ENCODE assay signal across 24 cellular contexts in genomic region chr10:612696-613095, GRCh38.
DNase-seq lines count a peak whose midpoint lies in the region; ATAC-seq, FAIRE-seq and TF ChIP-seq lines count a peak whose summit lies in the region.
"Had no signal": no experiment of that assay in that cellular context is flagged by ENCODE, and none has a peak within 500 bp of the region (broad histone marks: within the 10 kb centered on the region; RNA-seq: fewer than 3 reads in every experiment).

No MANE protein-coding gene starts in this region.

- no peak overlapping the region for H3K9ac ChIP-seq in H1 (replicated peaks in 1 of 4; ENCODE audit: extremely low read depth in 1 of 4, low read depth in 3 of 4, low read length in 3 of 4)

- DNase-seq in Right ventricle myocardium inferior (ENCODE audit: missing footprints): peak; percentile 5
- no peak for DNase-seq in left ventricle myocardium superior
- DNase-seq in H1 (ENCODE audit: low read depth in 1 of 2, low spot score in 2 of 2): no peak
- DNase-seq in pancreas: peak in 2 of 6 donors; percentile 14 to 38
- no peak for DNase-seq in transverse colon
- no peak for DNase-seq in omental fat pad (ENCODE audit: low spot score)
- DNase-seq in activated naive CD4-positive, alpha-beta T cell treated with anti-CD3 and anti-CD28 coated beads for 36 hours: no peak
- DNase-seq: activated B cell treated with CpG ODN at 0.5 μM for 24 hours; activated naive CD4-positive, alpha-beta T cell treated with anti-CD3 and anti-CD28 coated beads, Interleukin-2, amount 50 U/mL, for 16 hours; activated T-cell treated with anti-CD3 and anti-CD28 coated beads, Interleukin-2, amount 50 U/mL, for 48 hours; GF-D8; Kasumi-1; NCI-H1092 treated with DMSO at 0.1 percent for 48 hours; NCI-H2107; retina; SHP77 treated with DMSO at 0.1 percent for 48 hours had no signal

- 0 out of 2 replicates have a peak overlapping the region, but pooled peaks have one; percentile 11 for H2BK12ac ChIP-seq in H1 (ENCODE audit: low read depth, low read length)

- H3K27ac Mint-ChIP-seq in activated naive CD4-positive, alpha-beta T cell treated with anti-CD3 and anti-CD28 coated beads for 36 hours: no peak overlapping the region
- H3K27ac Mint-ChIP-seq: activated B cell treated with CpG ODN at 0.5 μM for 24 hours; natural killer cell treated with Interleukin-12 subunit alpha and Interleukin-12 subunit beta and Interleukin-15 and Interleukin-18, amount 100 ng/mL, for 72 hours; stimulated activated effector memory CD8-positive, alpha-beta T cell treated with anti-CD3 and anti-CD28 coated beads, Interleukin-12 subunit alpha, Interleukin-12 subunit beta, amount 100 ng/mL, for 72 hours had no signal

- no peaks in the 10 kb centered on the region for H3K27me3 Mint-ChIP-seq in activated naive CD4-positive, alpha-beta T cell treated with anti-CD3 and anti-CD28 coated beads for 36 hours (ENCODE audit: low read depth)

- intact Hi-C loops in Right ventricle myocardium inferior (cut with DNase I) (loop anchor here (5.0 kb wide), 1 partner anchor 75 kb away; the partner anchor contains the start of gene DIP2C), left ventricle myocardium superior (cut with micrococcal nuclease) (no loop called here), pancreas (cut with DNase I) (no loop called here), transverse colon (cut with DNase I; ENCODE audit: low total_unique reads) (no loop called here)
- intact Hi-C loops in activated naive CD4-positive, alpha-beta T cell treated with anti-CD3 and anti-CD28 coated beads for 36 hours (cut with micrococcal nuclease): no loop called here

- TF ChIP-seq CTCF in H1 (IDR thresholded peaks at IDR 0.05; ENCODE audit: control extremely low read depth in 1 of 3, insufficient read depth in 1 of 3, low read depth in 1 of 3, low read length in 3 of 3) (no peak), pancreas (IDR thresholded peaks at IDR 0.05) (no peak), transverse colon (IDR thresholded peaks at IDR 0.05) (no peak), omental fat pad (IDR thresholded peaks at IDR 0.05) (no peak)

- H3K23ac ChIP-seq in H1 (ENCODE audit: insufficient read length): no peak overlapping the region

- no peak overlapping the region for H2AK5ac ChIP-seq in H1 (ENCODE audit: low read depth, low read length)

- H3K27ac ChIP-seq in H1 (ENCODE audit: low read depth, low read length): no peak overlapping the region
- H3K27ac ChIP-seq in pancreas: peak overlapping the region; percentile 37 to 75 (median 70)
- H3K27ac ChIP-seq in transverse colon: peak overlapping the region; percentile 39 to 76 (median 70)
- H3K27ac ChIP-seq: A549 had no signal

- no peak overlapping the region for H3K4me2 ChIP-seq in H1 (ENCODE audit: insufficient read depth in 1 of 2, low read depth in 2 of 2, low read length in 2 of 2)
- H3K4me2 ChIP-seq: A549 had no signal

- peaks cover 3% of the 10 kb centered on the region for H3K9me3 Mint-ChIP-seq in activated naive CD4-positive, alpha-beta T cell treated with anti-CD3 and anti-CD28 coated beads for 36 hours
- H3K9me3 Mint-ChIP-seq: activated B cell treated with CpG ODN at 0.5 μM for 24 hours; natural killer cell treated with Interleukin-12 subunit alpha and Interleukin-12 subunit beta and Interleukin-15 and Interleukin-18, amount 100 ng/mL, for 72 hours had no signal

- peaks cover 14% of the 10 kb centered on the region for H3K4me1 Mint-ChIP-seq in activated naive CD4-positive, alpha-beta T cell treated with anti-CD3 and anti-CD28 coated beads for 36 hours (ENCODE audit: low read depth)
- H3K4me1 Mint-ChIP-seq: activated B cell treated with CpG ODN at 0.5 μM for 24 hours had no signal

- POLR2A ChIA-PET in H1 (lab: Charles Lee; ENCODE audit: partially characterized antibody): interaction anchor here (1.3 to 1.7 kb wide), 2 partner anchors 12 to 13 kb away, joined by 5 to 6 read pairs; no protein-coding TSS in a partner anchor

- H3K14ac ChIP-seq in H1 (ENCODE audit: insufficient read length): no peak overlapping the region

- H4K8ac ChIP-seq in H1 (ENCODE audit: extremely low read depth, insufficient read depth, low read length): no peak overlapping the region

- H4K91ac ChIP-seq in H1 (replicated peaks; ENCODE audit: insufficient read length, low read length): no peak overlapping the region

- no peak overlapping the region for H3K56ac ChIP-seq in H1 (replicated peaks; ENCODE audit: insufficient read length, low read depth, low read length)

- H3K79me2 ChIP-seq in H1 (ENCODE audit: control insufficient read depth in 1 of 2, insufficient read depth in 2 of 2, low read length in 2 of 2): peaks cover 0 to 9% of the 10 kb centered on the region in 2 experiments; a peak in 1 of 4 replicates

- no peak overlapping the region for H2BK5ac ChIP-seq in H1 (ENCODE audit: low read depth, low read length)

- H2BK20ac ChIP-seq in H1 (ENCODE audit: low read length): no peak overlapping the region

- H3K9me3 ChIP-seq in H1 (ENCODE audit: insufficient read depth in 2 of 2, low read depth in 1 of 2, low read length in 1 of 2) (no peaks in the 10 kb centered on the region), pancreas (no peaks in the 10 kb centered on the region), transverse colon (no peaks in the 10 kb centered on the region)
- H3K9me3 ChIP-seq: A549, HAP-1 had no signal

- no peak for FAIRE-seq in H1 (lab: Jason Lieb, UNC)
- FAIRE-seq in pancreas (lab: Jason Lieb, UNC): no peak
- FAIRE-seq: A549, astrocyte, colon, endometrium had no signal

- TF ChIP-seq RAD21 in H1 (IDR thresholded peaks at IDR 0.05 in 1 of 2, conservative IDR thresholded peaks at IDR 0.05 in 1 of 2; ENCODE audit: low read depth in 2 of 2, low read length in 2 of 2): no peak

- in situ Hi-C loops in transverse colon (cut with MboI; ENCODE audit: low pct_ligation_motif_present in 1 of 4, low pct_unique_long_range_greater_than_20kb in 1 of 4, low sequenced_read_pairs in 3 of 4): no loop called here

- H3K36me3 ChIP-seq in H1 (ENCODE audit: control insufficient read depth in 2 of 4, insufficient read depth in 4 of 4, low read length in 3 of 4): no peaks in the 10 kb centered on the region
- H3K36me3 ChIP-seq in pancreas: no peaks in the 10 kb centered on the region
- no peaks in the 10 kb centered on the region for H3K36me3 ChIP-seq in transverse colon
- H3K36me3 ChIP-seq: HAP-1 had no signal

- peaks cover 4 to 14% of the 10 kb centered on the region in 2 experiments for H4K20me1 ChIP-seq in H1 (replicated peaks in 1 of 2; ENCODE audit: control insufficient read depth in 1 of 2, insufficient read depth in 2 of 2, low read length in 2 of 2)

- H2AFZ ChIP-seq in H1 (ENCODE audit: low read length): no peak overlapping the region

- H4K5ac ChIP-seq in H1 (ENCODE audit: insufficient read length, low read depth, low read length): no peak overlapping the region

- no peak overlapping the region for H3K18ac ChIP-seq in H1 (ENCODE audit: extremely low read depth, low read length)

- no peak for TF ChIP-seq EP300 in H1 (IDR thresholded peaks at IDR 0.05; ENCODE audit: borderline replicate concordance in 1 of 2, low read depth in 2 of 2, low read length in 2 of 2)
- TF ChIP-seq EP300 in transverse colon (IDR thresholded peaks at IDR 0.05; ENCODE audit: low read depth): no peak

- no peaks in the 10 kb centered on the region for H3K36me3 Mint-ChIP-seq in activated naive CD4-positive, alpha-beta T cell treated with anti-CD3 and anti-CD28 coated beads for 36 hours (ENCODE audit: low read depth)
- H3K36me3 Mint-ChIP-seq: natural killer cell treated with Interleukin-12 subunit alpha and Interleukin-12 subunit beta and Interleukin-15 and Interleukin-18, amount 100 ng/mL, for 72 hours; stimulated activated effector memory CD8-positive, alpha-beta T cell treated with anti-CD3 and anti-CD28 coated beads, Interleukin-12 subunit alpha, Interleukin-12 subunit beta, amount 100 ng/mL, for 72 hours had no signal

- CTCF ChIA-PET in H1 (lab: Charles Lee; ENCODE audit: partially characterized antibody): interaction anchor here (0.7 to 2.0 kb wide), 8 partner anchors 11 to 101 kb away, joined by 3 to 7 read pairs (median 4); no protein-coding TSS in a partner anchor
- CTCF ChIA-PET in activated naive CD4-positive, alpha-beta T cell treated with anti-CD3 and anti-CD28 coated beads for 36 hours (lab: Charles Lee): interaction anchor here (0.6 kb wide), 1 partner anchor 1684 kb away, joined by 3 read pairs; no protein-coding TSS in a partner anchor

- TF ChIP-seq POLR2A in H1 (IDR thresholded peaks at IDR 0.05; ENCODE audit: control extremely low read depth in 1 of 2, low read depth in 2 of 2, low read length in 2 of 2) (no peak), transverse colon (IDR thresholded peaks at IDR 0.05) (no peak)

- no peak overlapping the region for H2BK15ac ChIP-seq in H1 (ENCODE audit: low read length)

- H3K79me1 ChIP-seq in H1 (ENCODE audit: low read depth, low read length): peaks cover 10% of the 10 kb centered on the region; the same call in 1 of the 2 replicates

- H3K23me2 ChIP-seq in H1 (ENCODE audit: low read depth, low read length): no peaks in the 10 kb centered on the region; the same call in 1 of the 2 replicates

- WGBS in H1 (ENCODE audit: extremely low coverage in 1 of 2, insufficient coverage in 1 of 2, insufficient read length in 1 of 2, insufficient replicate concordance in 2 of 2, low coverage in 1 of 2, low lambda C conversion rate in 2 of 2, missing lambda C conversion rate in 1 of 2), 2 experiments: 91% methylated on average over 10 of the region's 10 CpGs; no CpG with 5 or more reads in 1 of the 2 experiments
- 19 to 20% methylated on average over 10 of the region's 10 CpGs for WGBS in pancreas, 2 donors
- WGBS in transverse colon (ENCODE audit: low coverage in 1 of 2), 2 donors: 54% methylated on average over 10 of the region's 10 CpGs; no CpG with 5 or more reads in 1 of the 2 donors

- H3K4me3 Mint-ChIP-seq in activated naive CD4-positive, alpha-beta T cell treated with anti-CD3 and anti-CD28 coated beads for 36 hours: no peak overlapping the region
- H3K4me3 Mint-ChIP-seq: activated B cell treated with CpG ODN at 0.5 μM for 24 hours; natural killer cell treated with Interleukin-12 subunit alpha and Interleukin-12 subunit beta and Interleukin-15 and Interleukin-18, amount 100 ng/mL, for 72 hours; stimulated activated effector memory CD8-positive, alpha-beta T cell treated with anti-CD3 and anti-CD28 coated beads, Interleukin-12 subunit alpha, Interleukin-12 subunit beta, amount 100 ng/mL, for 72 hours had no signal

- no peak for ATAC-seq in Right ventricle myocardium inferior
- ATAC-seq in left ventricle myocardium superior: no peak
- peak; percentile 16 to 33 (median 24) for ATAC-seq in pancreas
- no peak for ATAC-seq in omental fat pad (ENCODE audit: low FRiP score)
- no peak for ATAC-seq in GM18870 (IDR thresholded peaks at IDR 0.05; ENCODE audit: unreplicated experiment)
- ATAC-seq: A549; natural killer cell treated with Interleukin-12 subunit alpha and Interleukin-12 subunit beta and Interleukin-15 and Interleukin-18, amount 100 ng/mL, for 72 hours; stimulated activated effector memory CD8-positive, alpha-beta T cell treated with anti-CD3 and anti-CD28 coated beads, Interleukin-12 subunit alpha, Interleukin-12 subunit beta, amount 100 ng/mL, for 72 hours had no signal

- no peak overlapping the region for H2BK120ac ChIP-seq in H1 (replicated peaks; ENCODE audit: low read depth, low read length)

- H3K27me3 ChIP-seq in H1 (replicated peaks in 1 of 4; ENCODE audit: control insufficient read depth in 3 of 4, extremely low read depth in 1 of 4, insufficient read depth in 3 of 4, low read length in 3 of 4): no peaks in the 10 kb centered on the region
- no peaks in the 10 kb centered on the region for H3K27me3 ChIP-seq in pancreas
- H3K27me3 ChIP-seq in transverse colon: no peaks in the 10 kb centered on the region

- H3K4ac ChIP-seq in H1 (replicated peaks; ENCODE audit: insufficient read length, low read depth, low read length): no peak overlapping the region

- no peak overlapping the region for H3K4me3 ChIP-seq in H1 (ENCODE audit: extremely low read depth in 1 of 4, insufficient read depth in 2 of 4, low read depth in 3 of 4, low read length in 4 of 4)
- H3K4me3 ChIP-seq in pancreas: peak overlapping the region in 1 of 4 donors; percentile 13
- no peak overlapping the region for H3K4me3 ChIP-seq in transverse colon
- H3K4me3 ChIP-seq: A549, HAP-1 had no signal

- peaks cover 3 to 24% (median 10%) of the 10 kb centered on the region in 4 experiments; a peak in 5 of 7 replicates for H3K4me1 ChIP-seq in H1 (replicated peaks in 1 of 4; ENCODE audit: control insufficient read depth in 3 of 4, insufficient read depth in 4 of 4, low read length in 3 of 4)
- H3K4me1 ChIP-seq in pancreas: peaks cover 34 to 38% (median 36%) of the 10 kb centered on the region in 3 donors
- H3K4me1 ChIP-seq in transverse colon: peaks cover 11 to 45% (median 32%) of the 10 kb centered on the region in 4 donors
- H3K4me1 ChIP-seq: A549 had no signal

Comparison
In these comparisons a context has a peak if more than half of its experiments do, and no peak if none do; other contexts are left out.
1. ATAC-seq: peak in pancreas (4 of 4); none in Right ventricle myocardium inferior (single experiment), left ventricle myocardium superior (single experiment), omental fat pad (single experiment) and GM18870 (single experiment).